Comparison of ENCODE assay signal across 8 cellular contexts in the genomic region with DNA sequence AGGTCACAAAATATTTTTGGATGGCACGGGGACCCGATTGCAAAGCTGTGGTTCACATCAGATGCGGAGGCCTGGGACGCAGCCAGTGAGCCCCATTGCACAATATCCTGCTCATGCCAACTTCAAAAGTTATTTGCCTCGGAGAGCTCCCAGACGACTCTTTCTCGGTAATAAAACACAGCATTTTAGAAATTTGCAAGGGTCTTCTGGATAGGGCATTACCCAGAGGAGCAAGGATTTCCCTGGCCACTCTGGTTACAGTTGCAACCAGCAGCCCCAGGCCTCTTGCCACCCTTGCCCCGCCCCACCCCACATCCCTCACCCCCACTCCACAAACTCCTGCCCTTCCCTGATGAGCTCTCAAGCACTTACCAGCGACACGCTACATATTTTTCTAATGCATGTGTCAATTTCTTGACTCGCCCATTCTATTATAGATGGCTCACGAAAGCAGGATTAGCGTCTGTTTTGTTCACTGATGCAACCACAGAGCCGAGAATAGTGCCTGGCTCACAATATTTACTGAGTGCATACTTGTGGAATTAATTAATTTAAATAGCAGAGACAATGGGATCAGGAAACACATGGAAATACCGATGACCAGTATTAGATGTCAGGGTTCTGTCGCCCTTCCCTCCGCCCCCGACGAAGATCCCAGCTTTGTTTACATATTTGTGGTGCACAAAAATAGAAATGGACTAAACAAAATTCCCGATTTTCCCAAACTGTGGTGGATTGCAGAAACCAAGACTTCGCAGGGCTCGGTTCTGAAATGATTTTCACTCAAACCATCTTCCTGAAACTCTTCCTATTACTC.
A peak's percentile ranks its signal among the peaks of the same experiment; 100 is the strongest.
DNase-seq lines count a peak whose midpoint lies in the region; ATAC-seq and TF ChIP-seq lines count a peak whose summit lies in the region.

No MANE protein-coding gene starts in this region.

- CTCF ChIA-PET in Calu3 (lab: Charles Lee): interaction anchor here (0.5 to 1.3 kb wide), 10 partner anchors 11 to 261 kb away, joined by 3 to 9 read pairs (median 5); no protein-coding TSS in a partner anchor

- no peaks in the 10 kb centered on the region for H3K36me3 Mint-ChIP-seq in Calu3 (ENCODE audit: insufficient read depth, unreplicated experiment)

- no TSS peak for BruUV-seq in Calu3 (replicated peaks; lab: Mats Ljungman, UMichigan)

- no peaks in the 10 kb centered on the region for H3K36me3 ChIP-seq in muscle layer of duodenum (ENCODE audit: control insufficient read depth in 1 of 2, insufficient read depth in 2 of 2, low read length in 2 of 2)

- intact Hi-C loops in Calu3 (cut with micrococcal nuclease; ENCODE audit: unreplicated experiment): loop anchor here (5.0 kb wide), 1 partner anchor 37 kb away; no protein-coding TSS in a partner anchor

- no peak for ATAC-seq in HG02623 (IDR thresholded peaks at IDR 0.05; ENCODE audit: unreplicated experiment)
- ATAC-seq in HG03439 (IDR thresholded peaks at IDR 0.05; ENCODE audit: unreplicated experiment): no peak
- no peak for ATAC-seq in HG03097 (IDR thresholded peaks at IDR 0.05; ENCODE audit: low FRiP score, unreplicated experiment)

- H3K4me1 ChIP-seq in muscle layer of duodenum (ENCODE audit: control insufficient read depth in 1 of 2, insufficient read depth in 2 of 2, low read length in 2 of 2): peaks cover 12 to 20% of the 10 kb centered on the region in 2 donors

- peaks cover 28% of the 10 kb centered on the region for H3K4me1 Mint-ChIP-seq in Calu3 (ENCODE audit: low read depth, unreplicated experiment)

- H3K27me3 Mint-ChIP-seq in Calu3 (ENCODE audit: unreplicated experiment): no peaks in the 10 kb centered on the region

- peak overlapping the region; percentile 55 for H3K4me3 Mint-ChIP-seq in Calu3 (ENCODE audit: low read depth, unreplicated experiment)

- H3K4me3 ChIP-seq in muscle layer of duodenum (ENCODE audit: low read depth in 1 of 2, low read length in 2 of 2): peak overlapping the region in 1 of 2 donors; percentile 32

- peak overlapping the region; percentile 61 for H3K27ac ChIP-seq in muscle layer of duodenum (ENCODE audit: low read length)

- H3K9me3 ChIP-seq in muscle layer of duodenum (ENCODE audit: control insufficient read depth in 1 of 2, low read length in 2 of 2): no peaks in the 10 kb centered on the region

- H3K27me3 ChIP-seq in muscle layer of duodenum (ENCODE audit: low read depth, low read length): no peaks in the 10 kb centered on the region

- no peak for TF ChIP-seq CTCF in Calu3 (IDR thresholded peaks at IDR 0.05; ENCODE audit: unreplicated experiment)

- no peaks in the 10 kb centered on the region for H3K9me3 Mint-ChIP-seq in Calu3 (ENCODE audit: low read depth, unreplicated experiment)

- peak; percentile 46 for DNase-seq in Calu3
- DNase-seq in NCI-H345 (lab: John Stamatoyannopoulos, UW): peak; percentile 93
- DNase-seq in dedifferentiated amniotic fluid mesenchymal stem cell (ENCODE audit: extremely low spot score): peak; percentile 90
- DNase-seq in activated effector memory CD4-positive, alpha-beta T cell treated with anti-CD3 and anti-CD28 coated beads, Interleukin-2, amount 50 U/mL, for 16 hours: no peak

- H3K27ac Mint-ChIP-seq in Calu3 (ENCODE audit: unreplicated experiment): peak overlapping the region; percentile 70
